In genomic region chr20:50762435-50763201, GRCh38 we compare ENCODE assay signal across 1 cellular context.
TF ChIP-seq lines count a peak whose summit lies in the region.

No MANE protein-coding gene starts in this region.

TF ChIP-seq in K562, 482 proteins besides CTCF, POLR2A, EP300 and RAD21 (continued from another document):
- TF ChIP-seq SMC3 (conservative IDR thresholded peaks at IDR 0.05; ENCODE audit: insufficient read depth, low read depth, low read length) (no peak), EZH2 (IDR thresholded peaks at IDR 0.05; ENCODE audit: borderline replicate concordance, low read depth, low read length) (no peak), ZNF280A (IDR thresholded peaks at IDR 0.05; ENCODE audit: low read depth, partially characterized antibody) (no peak), ZNF311 (CRISPR knock-in tag; IDR thresholded peaks at IDR 0.05) (no peak), ZBTB11 (CRISPR knock-in tag; IDR thresholded peaks at IDR 0.05) (peak in 1 of 3 experiments; percentile 83; a peak in 2 of 6 replicates), RERE (CRISPR knock-in tag; IDR thresholded peaks at IDR 0.05; ENCODE audit: borderline replicate concordance) (no peak), RNF219 (CRISPR knock-in tag; IDR thresholded peaks at IDR 0.05) (no peak), ZNF212 (CRISPR knock-in tag; IDR thresholded peaks at IDR 0.05) (no peak), HMBOX1 (IDR thresholded peaks at IDR 0.05) (no peak)
